22 cellular contexts compared by ENCODE assay signal in genomic region chr11:127412234-127412633, GRCh38.
"Had no signal": no experiment of that assay in that cellular context is flagged by ENCODE, and none has a peak within 500 bp of the region (broad histone marks: within the 10 kb centered on the region; RNA-seq: fewer than 3 reads in every experiment).

No MANE protein-coding gene starts in this region.

- H3K36me3 ChIP-seq: esophagus muscularis mucosa, gastroesophageal sphincter, heart left ventricle, left lung, lower lobe of right lung had no signal

- H3K27me3 ChIP-seq: dorsolateral prefrontal cortex, foreskin keratinocyte, gastroesophageal sphincter, hepatocyte, left lung had no signal

- DNase-seq: dermis blood vessel endothelial cell; effector CD4-positive, alpha-beta T cell; effector memory CD4-positive, alpha-beta T cell; foreskin keratinocyte; heart left ventricle; hypothalamus; immature natural killer cell; islet precursor cell; left cardiac atrium; left lung; lower lobe of right lung; mesenchymal stem cell had no signal

- H3K27ac ChIP-seq: coronary artery, dorsolateral prefrontal cortex, esophagus muscularis mucosa, foreskin keratinocyte, gastroesophageal sphincter, heart left ventricle, hepatocyte, left lung, lower lobe of right lung had no signal

- H3K79me2 ChIP-seq: hepatocyte had no signal

- H2AFZ ChIP-seq: hepatocyte had no signal

- H3K4me2 ChIP-seq: hepatocyte had no signal

- H3K4me3 ChIP-seq: coronary artery, dorsolateral prefrontal cortex, esophagus muscularis mucosa, gastroesophageal sphincter, heart left ventricle, hepatocyte, left lung, lower lobe of right lung, mucosa of descending colon had no signal

- ATAC-seq: foreskin keratinocyte, gastroesophageal sphincter, heart left ventricle, left cardiac atrium, left lung, left ventricle myocardium superior had no signal

- H3K4me1 ChIP-seq: esophagus muscularis mucosa, foreskin keratinocyte, gastroesophageal sphincter, heart left ventricle, left lung, lower lobe of right lung had no signal

- FAIRE-seq: colon, endothelial cell of umbilical vein, frontal cortex had no signal
